10 cellular contexts compared by ENCODE assay signal in genomic region chr3:183584246-183584913, GRCh38. TPM values are rescaled to one million over a fixed set of nuclear protein-coding genes. Genes with fewer than 3 reads are reported as not detected.
DNase-seq lines count a peak whose midpoint lies in the region; ATAC-seq and TF ChIP-seq lines count a peak whose summit lies in the region.
"Had no signal": no experiment of that assay in that cellular context is flagged by ENCODE, and none has a peak within 500 bp of the region (broad histone marks: within the 10 kb centered on the region; RNA-seq: fewer than 3 reads in every experiment).

No MANE protein-coding gene starts in this region.

- H3K4me1 ChIP-seq in sigmoid colon: peaks cover 0 to 34% (median 23%) of the 10 kb centered on the region in 4 donors

- H3K4me3 Mint-ChIP-seq in WTC11: no peak overlapping the region
- no peak overlapping the region for H3K4me3 Mint-ChIP-seq in natural killer cell treated with Interleukin-12 subunit alpha and Interleukin-12 subunit beta and Interleukin-15 and Interleukin-18, amount 100 ng/mL, for 72 hours
- H3K4me3 Mint-ChIP-seq: activated CD4-positive, alpha-beta T cell treated with anti-CD3 and anti-CD28 coated beads, Interleukin-2, amount 10 ng/mL, durations not matched to agents 7 days and 5 days had no signal

- no peak for TF ChIP-seq POLR2A in sigmoid colon (IDR thresholded peaks at IDR 0.05)

- CTCF ChIA-PET in WTC11 (lab: Charles Lee): interaction anchor here (0.7 to 2.2 kb wide), 4 partner anchors 8 to 182 kb away, joined by 3 to 8 read pairs (median 3); no protein-coding TSS in a partner anchor

- intact Hi-C loops in sigmoid colon (cut with DNase I): loop anchor here (5.0 kb wide), 1 partner anchor 53 kb away; the partner anchor contains the start of gene KLHL24

- ATAC-seq in WTC11: peak; percentile 54
- no peak for ATAC-seq in natural killer cell treated with Interleukin-12 subunit alpha and Interleukin-12 subunit beta and Interleukin-15 and Interleukin-18, amount 100 ng/mL, for 72 hours

- H3K27me3 Mint-ChIP-seq in WTC11 (ENCODE audit: low read depth): no peaks in the 10 kb centered on the region; the same call in 1 of the 2 replicates
- H3K27me3 Mint-ChIP-seq in natural killer cell treated with Interleukin-12 subunit alpha and Interleukin-12 subunit beta and Interleukin-15 and Interleukin-18, amount 100 ng/mL, for 72 hours: peaks cover 0 to 2% of the 10 kb centered on the region in 2 donors
- H3K27me3 Mint-ChIP-seq: activated CD4-positive, alpha-beta T cell treated with anti-CD3 and anti-CD28 coated beads, Interleukin-2, amount 10 ng/mL, durations not matched to agents 7 days and 5 days had no signal

- no peak overlapping the region for H3K4me3 ChIP-seq in sigmoid colon
- H3K4me3 ChIP-seq: skin epidermis had no signal

- no peaks in the 10 kb centered on the region for H3K36me3 ChIP-seq in sigmoid colon

- no peak for TF ChIP-seq CTCF in WTC11 (IDR thresholded peaks at IDR 0.05)
- no peak for TF ChIP-seq CTCF in sigmoid colon (IDR thresholded peaks at IDR 0.05)

- WGBS in sigmoid colon, 2 donors: 74 to 79% methylated on average over 7 of the region's 7 CpGs

- H3K9me3 ChIP-seq in sigmoid colon: no peaks in the 10 kb centered on the region

- H3K27ac Mint-ChIP-seq in WTC11: no peak overlapping the region
- H3K27ac Mint-ChIP-seq in natural killer cell treated with Interleukin-12 subunit alpha and Interleukin-12 subunit beta and Interleukin-15 and Interleukin-18, amount 100 ng/mL, for 72 hours: no peak overlapping the region

- TF ChIP-seq EP300 in sigmoid colon (IDR thresholded peaks at IDR 0.05): no peak

- peaks cover 18% of the 10 kb centered on the region for H3K4me1 Mint-ChIP-seq in WTC11
- H3K4me1 Mint-ChIP-seq in natural killer cell treated with Interleukin-12 subunit alpha and Interleukin-12 subunit beta and Interleukin-15 and Interleukin-18, amount 100 ng/mL, for 72 hours (ENCODE audit: low read depth in 2 of 2): peaks cover 11 to 12% of the 10 kb centered on the region in 2 donors

- POLR2A ChIA-PET in WTC11 (lab: Charles Lee): interaction anchor here (0.6 kb wide), 1 partner anchor 10 kb away, joined by 4 read pairs; no protein-coding TSS in a partner anchor

- no peaks in the 10 kb centered on the region for H3K9me3 Mint-ChIP-seq in WTC11
- no peaks in the 10 kb centered on the region for H3K9me3 Mint-ChIP-seq in natural killer cell treated with Interleukin-12 subunit alpha and Interleukin-12 subunit beta and Interleukin-15 and Interleukin-18, amount 100 ng/mL, for 72 hours

- H3K36me3 Mint-ChIP-seq in WTC11: no peaks in the 10 kb centered on the region
- no peaks in the 10 kb centered on the region for H3K36me3 Mint-ChIP-seq in natural killer cell treated with Interleukin-12 subunit alpha and Interleukin-12 subunit beta and Interleukin-15 and Interleukin-18, amount 100 ng/mL, for 72 hours

- H3K27me3 ChIP-seq in sigmoid colon: no peaks in the 10 kb centered on the region

- peak overlapping the region; percentile 59 to 77 (median 70) for H3K27ac ChIP-seq in sigmoid colon

- DNase-seq in GM03348 (ENCODE audit: low spot score) (peak; percentile 20), WTC11 (ENCODE audit: low spot score) (no peak), hepatic stellate cell (ENCODE audit: low spot score) (peak; percentile 14), sigmoid colon (peak; percentile 82), DMS79 (lab: John Stamatoyannopoulos, UW) (no peak), GF-D8 (lab: John Stamatoyannopoulos, UW) (no peak)
- DNase-seq in natural killer cell treated with Interleukin-12 subunit alpha and Interleukin-12 subunit beta and Interleukin-15 and Interleukin-18, amount 100 ng/mL, for 72 hours (ENCODE audit: low spot score): no peak
- DNase-seq in NK-92 treated with Interleukin-12 subunit alpha and Interleukin-12 subunit beta, amount 100 ng/mL, for 24 hours (lab: John Stamatoyannopoulos, UW): no peak
- DNase-seq: activated CD4-positive, alpha-beta T cell treated with anti-CD3 and anti-CD28 coated beads, Interleukin-2, amount 10 ng/mL, durations not matched to agents 7 days and 5 days had no signal

TF ChIP-seq in WTC11, 78 proteins besides CTCF, POLR2A, EP300 and RAD21:
- TF ChIP-seq PREB (CRISPR knock-in tag; IDR thresholded peaks at IDR 0.05; ENCODE audit: borderline replicate concordance): no peak
- TF ChIP-seq ERG (CRISPR knock-in tag; IDR thresholded peaks at IDR 0.05): no peak
- TF ChIP-seq ZNF425 (CRISPR knock-in tag; conservative IDR thresholded peaks at IDR 0.05): no peak
- TF ChIP-seq ZNF416 (CRISPR knock-in tag; IDR thresholded peaks at IDR 0.05): no peak
- TF ChIP-seq ZNF512 (CRISPR knock-in tag; IDR thresholded peaks at IDR 0.05; ENCODE audit: borderline replicate concordance): no peak
- TF ChIP-seq FOXP1 (CRISPR knock-in tag; IDR thresholded peaks at IDR 0.05; ENCODE audit: borderline replicate concordance): no peak
- TF ChIP-seq IRF1 (CRISPR knock-in tag; IDR thresholded peaks at IDR 0.05): no peak

RNA-seq across cellular contexts. Expression of gene KLHL6, which starts 28.9 kb away (rescaled TPM):
- total RNA-seq in WTC11 (2021) (0.11 to 0.23 TPM (median 0.18 TPM) in 3 replicates), sigmoid colon (1 to 10 TPM in 3 of 4 donors, under 1 TPM in 1; 0.82 to 2.0 (median 1.4) TPM)
- 10 to 100 TPM in 1 of 3 donors, under 1 TPM in 2; under 0.01 to 10.3 (median 0.69) TPM for polyA plus RNA-seq in sigmoid colon
- 10 to 100 TPM; 16.9 to 19.3 TPM for total RNA-seq in natural killer cell treated with Interleukin-12 subunit alpha and Interleukin-12 subunit beta and Interleukin-15 and Interleukin-18, amount 100 ng/mL, for 72 hours

RNA-seq across cellular contexts. Expression of gene KLHL24, which starts 51.0 kb away (rescaled TPM):
- total RNA-seq in WTC11 (2021) (33.1 to 35.3 TPM (median 33.9 TPM) in 3 replicates), sigmoid colon (100 to 1,000 TPM; 144 to 201 (median 171) TPM)
- 10 to 100 TPM in 2 of 3 donors, 1 to 10 TPM in 1; 8.8 to 17.4 (median 11.0) TPM for polyA plus RNA-seq in sigmoid colon
- total RNA-seq in natural killer cell treated with Interleukin-12 subunit alpha and Interleukin-12 subunit beta and Interleukin-15 and Interleukin-18, amount 100 ng/mL, for 72 hours: 10 to 100 TPM in 1 of 2 donors, 1 to 10 TPM in 1; 9.8 to 14.9 TPM

Comparison
In these comparisons a context has a peak if more than half of its experiments do, and no peak if none do; other contexts are left out.
1. DNase-seq: peak in GM03348 (single experiment), hepatic stellate cell (single experiment) and sigmoid colon (single experiment); none in WTC11 (single experiment), natural killer cell treated with Interleukin-12 subunit alpha and Interleukin-12 subunit beta and Interleukin-15 and Interleukin-18, amount 100 ng/mL, for 72 hours (single experiment), DMS79 (single experiment), GF-D8 (single experiment) and NK-92 treated with Interleukin-12 subunit alpha and Interleukin-12 subunit beta, amount 100 ng/mL, for 24 hours (single experiment).
2. RNA of gene KLHL6, which starts 28.9 kb away (total RNA-seq): 16.9 to 19.3 TPM in natural killer cell treated with Interleukin-12 subunit alpha and Interleukin-12 subunit beta and Interleukin-15 and Interleukin-18, amount 100 ng/mL, for 72 hours; 0.82 to 2.0 TPM in sigmoid colon and 0.11 to 0.23 TPM in WTC11; every median in the first group is over 4 times any median in the second.